Comparison of ENCODE assay signal across 1 cellular context in genomic region chr9:98570663-98571440, GRCh38.
TF ChIP-seq lines count a peak whose summit lies in the region.

No MANE protein-coding gene starts in this region.

TF ChIP-seq in K562, 482 proteins besides CTCF, POLR2A, EP300 and RAD21 (continued from another document):
- TF ChIP-seq THAP12 (CRISPR knock-in tag; IDR thresholded peaks at IDR 0.05) = no peak
- TF ChIP-seq CREM (IDR thresholded peaks at IDR 0.05; ENCODE audit: low read depth) = peak; percentile 95
- TF ChIP-seq HNRNPLL (IDR thresholded peaks at IDR 0.05; ENCODE audit: low read depth, low read length, poor library complexity, severe bottlenecking) = no peak
- TF ChIP-seq ZNF609 (CRISPR knock-in tag; IDR thresholded peaks at IDR 0.05; ENCODE audit: borderline replicate concordance) = no peak
- 0 out of 2 replicates have a peak, but pooled peaks have one; percentile 19 for TF ChIP-seq JUND (IDR thresholded peaks at IDR 0.05; ENCODE audit: borderline replicate concordance, low read depth, low read length)
- no peak for TF ChIP-seq JUND (tag; IDR thresholded peaks at IDR 0.05; ENCODE audit: borderline replicate concordance, low read depth, low read length)
- TF ChIP-seq MITF (IDR thresholded peaks at IDR 0.05) = no peak
- no peak for TF ChIP-seq NFIX (CRISPR knock-in tag; IDR thresholded peaks at IDR 0.05; ENCODE audit: low read depth)
- TF ChIP-seq PHF20 (IDR thresholded peaks at IDR 0.05; ENCODE audit: partially characterized antibody) = peak; percentile 64
- no peak for TF ChIP-seq NR0B1 (IDR thresholded peaks at IDR 0.05; ENCODE audit: partially characterized antibody)
- TF ChIP-seq EGR1 (conservative IDR thresholded peaks at IDR 0.05) = 0 out of 2 replicates have a peak, but pooled peaks have one; percentile 21
TF ChIP-seq in K562: peak in this region for 12.
